Comparison of ENCODE assay signal across 22 cellular contexts in genomic region chr1:248808876-248809275, GRCh38. TPM values are rescaled to one million over a fixed set of nuclear protein-coding genes. Genes with fewer than 3 reads are reported as not detected.
DNase-seq lines count a peak whose midpoint lies in the region; ATAC-seq and TF ChIP-seq lines count a peak whose summit lies in the region.
"Had no signal": no experiment of that assay in that cellular context is flagged by ENCODE, and none has a peak within 500 bp of the region (broad histone marks: within the 10 kb centered on the region; RNA-seq: fewer than 3 reads in every experiment).

No MANE protein-coding gene starts in this region.

- H3K9me3 Mint-ChIP-seq in activated B cell treated with CpG ODN at 0.5 μM for 24 hours (peaks cover under 1% of the 10 kb centered on the region), type B pancreatic cell (peaks cover under 1% of the 10 kb centered on the region)
- H3K9me3 Mint-ChIP-seq in stimulated activated naive CD8-positive, alpha-beta T cell treated with anti-CD3 and anti-CD28 coated beads, Interleukin-15, amount 100 ng/mL, for 72 hours: no peaks in the 10 kb centered on the region

- no peaks in the 10 kb centered on the region for H3K27me3 ChIP-seq in right atrium auricular region
- H3K27me3 ChIP-seq: BE2C had no signal

- H3K4me3 Mint-ChIP-seq in activated B cell treated with CpG ODN at 0.5 μM for 24 hours: no peak overlapping the region
- no peak overlapping the region for H3K4me3 Mint-ChIP-seq in type B pancreatic cell
- no peak overlapping the region for H3K4me3 Mint-ChIP-seq in stimulated activated naive CD8-positive, alpha-beta T cell treated with anti-CD3 and anti-CD28 coated beads, Interleukin-15, amount 100 ng/mL, for 72 hours
- H3K4me3 Mint-ChIP-seq: CD4-positive, alpha-beta memory T cell had no signal

- TF ChIP-seq CTCF in right atrium auricular region (IDR thresholded peaks at IDR 0.05) (no peak), activated B cell treated with CpG ODN at 0.5 μM for 24 hours (IDR thresholded peaks at IDR 0.05) (no peak), type B pancreatic cell (conservative IDR thresholded peaks at IDR 0.05) (no peak)

- H3K27ac Mint-ChIP-seq in activated B cell treated with CpG ODN at 0.5 μM for 24 hours: peak overlapping the region; percentile 37
- H3K27ac Mint-ChIP-seq in type B pancreatic cell: no peak overlapping the region
- no peak overlapping the region for H3K27ac Mint-ChIP-seq in stimulated activated naive CD8-positive, alpha-beta T cell treated with anti-CD3 and anti-CD28 coated beads, Interleukin-15, amount 100 ng/mL, for 72 hours

- H3K27ac ChIP-seq in right atrium auricular region: no peak overlapping the region
- H3K27ac ChIP-seq: A549, GM23248 had no signal

- peaks cover 0 to 17% of the 10 kb centered on the region in 2 donors for H3K4me1 ChIP-seq in right atrium auricular region
- H3K4me1 ChIP-seq: BE2C, Caco-2 had no signal

- POLR2A ChIA-PET in activated B cell treated with CpG ODN at 0.5 μM for 24 hours (lab: Charles Lee): interaction anchor here (1.3 kb wide), 1 partner anchor 186 kb away, joined by 3 read pairs; no protein-coding TSS in a partner anchor

- no peaks in the 10 kb centered on the region for H3K9me3 ChIP-seq in right atrium auricular region
- H3K9me3 ChIP-seq: A549, BE2C, Caco-2 had no signal

- H3K36me3 ChIP-seq in right atrium auricular region: peaks cover 30% of the 10 kb centered on the region

- H3K27me3 Mint-ChIP-seq in activated B cell treated with CpG ODN at 0.5 μM for 24 hours (no peaks in the 10 kb centered on the region), type B pancreatic cell (no peaks in the 10 kb centered on the region)
- no peaks in the 10 kb centered on the region for H3K27me3 Mint-ChIP-seq in stimulated activated naive CD8-positive, alpha-beta T cell treated with anti-CD3 and anti-CD28 coated beads, Interleukin-15, amount 100 ng/mL, for 72 hours

- H3K4me3 ChIP-seq in right atrium auricular region: no peak overlapping the region
- H3K4me3 ChIP-seq: A549, GM12878, GM23248 had no signal

- H3K4me1 Mint-ChIP-seq in activated B cell treated with CpG ODN at 0.5 μM for 24 hours: peaks cover 49% of the 10 kb centered on the region
- H3K4me1 Mint-ChIP-seq in type B pancreatic cell (ENCODE audit: unreplicated experiment): peaks cover 4% of the 10 kb centered on the region
- peaks cover 13% of the 10 kb centered on the region for H3K4me1 Mint-ChIP-seq in stimulated activated naive CD8-positive, alpha-beta T cell treated with anti-CD3 and anti-CD28 coated beads, Interleukin-15, amount 100 ng/mL, for 72 hours

- CTCF ChIA-PET in activated B cell treated with CpG ODN at 0.5 μM for 24 hours (lab: Charles Lee): interaction anchor here (1.8 to 7.2 kb wide), 2 partner anchors 105 to 189 kb away, joined by 8 to 218 read pairs; no protein-coding TSS in a partner anchor

- H3K36me3 Mint-ChIP-seq in activated B cell treated with CpG ODN at 0.5 μM for 24 hours (ENCODE audit: low read depth): peaks cover 33% of the 10 kb centered on the region
- H3K36me3 Mint-ChIP-seq in type B pancreatic cell: peaks cover 1% of the 10 kb centered on the region

- DNase-seq in right atrium auricular region (ENCODE audit: low spot score) (peak; percentile 23), left cardiac atrium (no peak), activated B cell treated with CpG ODN at 0.5 μM for 24 hours (no peak), type B pancreatic cell (ENCODE audit: extremely low spot score, unreplicated experiment) (peak; percentile 6)
- DNase-seq in stimulated activated naive CD8-positive, alpha-beta T cell treated with anti-CD3 and anti-CD28 coated beads, Interleukin-15, amount 100 ng/mL, for 72 hours: no peak
- DNase-seq: 8988T; ACHN; AML-193; BE2C; C1 segment of cervical spinal cord; Caco-2; CD4-positive, alpha-beta memory T cell; DMS153; EL; GDM1; GM23248; H7; HCEC 1CT had no signal

- intact Hi-C loops in left cardiac atrium (cut with DNase I): loop anchor here in 1 of 2 donors (5.0 kb wide), 2 partner anchors 107 to 187 kb away; partner anchors contain the start of gene OR14I1
- intact Hi-C loops in activated B cell treated with CpG ODN at 0.5 μM for 24 hours (cut with micrococcal nuclease): loop anchor here (5.0 kb wide), 1 partner anchor 1127 kb away; no protein-coding TSS in a partner anchor

- ATAC-seq in left cardiac atrium (no peak), activated B cell treated with CpG ODN at 0.5 μM for 24 hours (ENCODE audit: low read depth) (no peak), HG03196 (IDR thresholded peaks at IDR 0.05; ENCODE audit: unreplicated experiment) (no peak)
- no peak for ATAC-seq in stimulated activated naive CD8-positive, alpha-beta T cell treated with anti-CD3 and anti-CD28 coated beads, Interleukin-15, amount 100 ng/mL, for 72 hours
- ATAC-seq: A549, GM12878 had no signal

RNA-seq across cellular contexts. Expression of gene SH3BP5L, which starts 16.8 kb away (rescaled TPM):
- total RNA-seq in right atrium auricular region (10 to 100 TPM; 13.6 to 18.5 TPM), left cardiac atrium (10 to 100 TPM; 15.1 to 18.5 TPM), activated B cell treated with CpG ODN at 0.5 μM for 24 hours (26.3 and 27.3 TPM in 2 replicates), type B pancreatic cell (ENCODE audit: low replicate concordance) (33.4 and 33.7 TPM in 2 replicates)

RNA-seq across cellular contexts. Expression of gene ZNF672, which starts 29.1 kb away (rescaled TPM):
- total RNA-seq in right atrium auricular region (10 to 100 TPM; 55.3 to 59.1 TPM), left cardiac atrium (10 to 100 TPM; 41.6 to 42.2 TPM), activated B cell treated with CpG ODN at 0.5 μM for 24 hours (47.0 and 52.2 TPM in 2 replicates), type B pancreatic cell (ENCODE audit: low replicate concordance) (33.0 and 35.0 TPM in 2 replicates)

RNA-seq across cellular contexts. Expression of gene ZNF692, which starts 50.0 kb away (rescaled TPM):
- total RNA-seq in right atrium auricular region (10 to 100 TPM in 1 of 2 donors, 1 to 10 TPM in 1; 9.7 to 11.8 TPM), left cardiac atrium (10 to 100 TPM; 16.3 to 22.3 TPM), activated B cell treated with CpG ODN at 0.5 μM for 24 hours (36.4 and 40.3 TPM in 2 replicates), type B pancreatic cell (ENCODE audit: low replicate concordance) (55.0 and 73.0 TPM in 2 replicates)

RNA-seq across cellular contexts. Expression of gene LYPD8, which starts 53.3 kb away (rescaled TPM):
- total RNA-seq in right atrium auricular region: not detected
- not detected for total RNA-seq in left cardiac atrium
- total RNA-seq in activated B cell treated with CpG ODN at 0.5 μM for 24 hours: not detected in 2 replicates
- total RNA-seq in type B pancreatic cell (ENCODE audit: low replicate concordance): not detected in 2 replicates
- total RNA-seq: Caco-2; CD4-positive, alpha-beta memory T cell; GM23248; H1; H7 had no signal

Comparison
In these comparisons a context has a peak if more than half of its experiments do, and no peak if none do; other contexts are left out.
1. DNase-seq: peak in right atrium auricular region (single experiment) and type B pancreatic cell (single experiment); none in left cardiac atrium (single experiment), activated B cell treated with CpG ODN at 0.5 μM for 24 hours (single experiment) and stimulated activated naive CD8-positive, alpha-beta T cell treated with anti-CD3 and anti-CD28 coated beads, Interleukin-15, amount 100 ng/mL, for 72 hours (0 of 2).